14 cellular contexts compared by ENCODE assay signal in genomic region chrX:16628511-16628910, GRCh38. TPM values are rescaled to one million over a fixed set of nuclear protein-coding genes. Genes with fewer than 3 reads are reported as not detected.
DNase-seq lines count a peak whose midpoint lies in the region; ATAC-seq and TF ChIP-seq lines count a peak whose summit lies in the region.
"Not testable (repeated sequence)": the region's sequence is repeated elsewhere in the genome, so short reads cannot be mapped to it uniquely, and the experiment has no call there.
"Had no signal": no experiment of that assay in that cellular context is flagged by ENCODE, and none has a peak within 500 bp of the region (broad histone marks: within the 10 kb centered on the region; RNA-seq: fewer than 3 reads in every experiment).

No MANE protein-coding gene starts in this region.

- H3K9me2 ChIP-seq in GM23338 (ENCODE audit: insufficient read depth): not testable (repeated sequence)

- not testable (repeated sequence) for H4K20me1 ChIP-seq in GM23338 (replicated peaks; ENCODE audit: insufficient read depth); mammary epithelial cell (ENCODE audit: insufficient read depth, low read length); fibroblast of lung (ENCODE audit: control insufficient read depth, extremely low read depth, insufficient read depth, low read length); neural progenitor cell (ENCODE audit: low read depth)

- H3K4me3 Mint-ChIP-seq in GM23338: 0 out of 3 replicates have a peak overlapping the region, but pooled peaks have one; percentile 21
- H3K4me3 Mint-ChIP-seq in neural progenitor cell, type B pancreatic cell: not testable (repeated sequence)

- H3K27me3 ChIP-seq in GM23338 (ENCODE audit: insufficient read depth); mammary epithelial cell (ENCODE audit: insufficient read depth, low read length); fibroblast of lung (ENCODE audit: control insufficient read depth, insufficient read depth, low read length); iPS-18a (ENCODE audit: control insufficient read depth, insufficient read depth, low read length); neural progenitor cell: not testable (repeated sequence)

- intact Hi-C loops in mammary epithelial cell (cut with micrococcal nuclease): not testable (repeated sequence)

- BruUV-seq in mammary epithelial cell (replicated peaks; lab: Mats Ljungman, UMichigan): not testable (repeated sequence)

- H3K36me3 Mint-ChIP-seq in GM23338 (ENCODE audit: low read depth) (peaks cover 23% of the 10 kb centered on the region), neural progenitor cell (peaks cover 22% of the 10 kb centered on the region), type B pancreatic cell (peaks cover 33% of the 10 kb centered on the region)

- H3K9ac ChIP-seq in mammary epithelial cell (ENCODE audit: insufficient read depth, low read length); fibroblast of lung (ENCODE audit: insufficient read depth, low read length); iPS-18a (ENCODE audit: low read length); neural progenitor cell: not testable (repeated sequence)

- H3K79me2 ChIP-seq in GM23338 (replicated peaks; ENCODE audit: insufficient read depth); mammary epithelial cell (ENCODE audit: insufficient read depth, low read length); fibroblast of lung (ENCODE audit: control insufficient read depth, insufficient read depth, low read length); neural progenitor cell (ENCODE audit: low read depth): not testable (repeated sequence)

- H3K4me1 Mint-ChIP-seq in GM23338: peaks cover 20% of the 10 kb centered on the region
- peaks cover 18% of the 10 kb centered on the region for H3K4me1 Mint-ChIP-seq in neural progenitor cell
- H3K4me1 Mint-ChIP-seq in type B pancreatic cell (ENCODE audit: unreplicated experiment): peaks cover 16% of the 10 kb centered on the region

- in situ Hi-C loops in astrocyte of the cerebellum (cut with HindIII; ENCODE audit: low sequenced_read_pairs); mammary epithelial cell (cut with MboI; ENCODE audit: low sequenced_read_pairs in 2 of 2): not testable (repeated sequence)

- not testable (repeated sequence) for ATAC-seq in GM23338

- H2AFZ ChIP-seq in GM23338; mammary epithelial cell (ENCODE audit: low read depth, low read length); fibroblast of lung (ENCODE audit: low read length); neural progenitor cell (replicated peaks): not testable (repeated sequence)

- H3K4me2 ChIP-seq in GM23338 (0 out of 2 replicates have a peak overlapping the region, but pooled peaks have one; percentile 49), neural progenitor cell (peak overlapping the region; percentile 63)
- not testable (repeated sequence) for H3K4me2 ChIP-seq in mammary epithelial cell (ENCODE audit: insufficient read depth, low read depth, low read length); fibroblast of lung (ENCODE audit: extremely low read depth, insufficient read depth, low read length)

- peaks cover 13% of the 10 kb centered on the region for H3K4me1 ChIP-seq in GM23338 (ENCODE audit: insufficient read depth)
- H3K4me1 ChIP-seq in mammary epithelial cell (ENCODE audit: insufficient read depth, low read length); fibroblast of lung (ENCODE audit: control insufficient read depth, extremely low read depth, insufficient read depth, low read length): not testable (repeated sequence)
- H3K4me1 ChIP-seq in iPS-18a (ENCODE audit: control insufficient read depth, low read depth, low read length): peaks cover 22% of the 10 kb centered on the region
- peaks cover 23% of the 10 kb centered on the region for H3K4me1 ChIP-seq in neural progenitor cell

- CTCF ChIA-PET in mammary epithelial cell (lab: Charles Lee; ENCODE audit: low non-redundant PET): not testable (repeated sequence)

- H3K4me3 ChIP-seq in GM23338; astrocyte of the cerebellum (ENCODE audit: low read depth, low read length); mammary epithelial cell (replicated peaks in 1 of 3; ENCODE audit: insufficient read depth in 1 of 3, low read depth in 2 of 3, low read length in 3 of 3); fibroblast of lung (replicated peaks in 1 of 4; ENCODE audit: control extremely low read depth in 1 of 4, insufficient read depth in 1 of 4, low read depth in 3 of 4, low read length in 4 of 4); neural progenitor cell: not testable (repeated sequence)
- H3K4me3 ChIP-seq in iPS-18a (ENCODE audit: low read length): peak overlapping the region; percentile 6

- WGBS in mammary epithelial cell (ENCODE audit: low coverage, missing lambda C conversion rate): 67% methylated on average over 6 of the region's 6 CpGs

- H3K9me3 ChIP-seq in mammary epithelial cell (replicated peaks; ENCODE audit: insufficient read depth, low read length); fibroblast of lung (ENCODE audit: control insufficient read depth, insufficient read depth, low read depth, low read length); iPS-18a (ENCODE audit: control insufficient read depth, low read depth, low read length); neural progenitor cell (ENCODE audit: low read depth): not testable (repeated sequence)

- H3K9me3 Mint-ChIP-seq in GM23338, neural progenitor cell, type B pancreatic cell: not testable (repeated sequence)

- not testable (repeated sequence) for H3K27ac Mint-ChIP-seq in GM23338, neural progenitor cell
- H3K27ac Mint-ChIP-seq in type B pancreatic cell: peak overlapping the region; percentile 47

- not testable (repeated sequence) for H3F3A ChIP-seq in GM23338 (replicated peaks; ENCODE audit: low read depth)
- peaks cover 37% of the 10 kb centered on the region for H3F3A ChIP-seq in neural progenitor cell (ENCODE audit: low read depth)

- not testable (repeated sequence) for TF ChIP-seq CTCF in GM23338 (conservative IDR thresholded peaks at IDR 0.05; ENCODE audit: low read depth in 2 of 2); astrocyte of the cerebellum (IDR thresholded peaks at IDR 0.05; ENCODE audit: low read depth, low read length, missing control alignments); mammary epithelial cell (conservative IDR thresholded peaks at IDR 0.05 in 1 of 2, IDR thresholded peaks at IDR 0.05 in 1 of 2; ENCODE audit: extremely low read depth in 1 of 2, insufficient read depth in 1 of 2, low read depth in 1 of 2, low read length in 2 of 2); fibroblast of lung (conservative IDR thresholded peaks at IDR 0.05 in 1 of 2, IDR thresholded peaks at IDR 0.05 in 1 of 2; ENCODE audit: low read depth in 1 of 2, low read length in 2 of 2); neural progenitor cell (IDR thresholded peaks at IDR 0.05); type B pancreatic cell (conservative IDR thresholded peaks at IDR 0.05)

- not testable (repeated sequence) for H3K27ac ChIP-seq in GM23338 (ENCODE audit: low read depth); mammary epithelial cell (ENCODE audit: insufficient read depth, low read depth, low read length); fibroblast of lung (ENCODE audit: insufficient read depth, low read length); iPS-18a (ENCODE audit: low read length)
- H3K27ac ChIP-seq in neural progenitor cell: peak overlapping the region; percentile 61

- peaks cover 11% of the 10 kb centered on the region for H3K27me3 Mint-ChIP-seq in GM23338 (ENCODE audit: insufficient read depth, low read depth, poor library complexity)
- not testable (repeated sequence) for H3K27me3 Mint-ChIP-seq in neural progenitor cell (ENCODE audit: insufficient read depth, low read depth); type B pancreatic cell

- H3K36me3 ChIP-seq in GM23338 (ENCODE audit: insufficient read depth); mammary epithelial cell (ENCODE audit: insufficient read depth, low read length); fibroblast of lung (ENCODE audit: control insufficient read depth, insufficient read depth, low read length); iPS-18a (ENCODE audit: control insufficient read depth, low read depth, low read length); neural progenitor cell: not testable (repeated sequence)

- not testable (repeated sequence) for DNase-seq in GM23338 (ENCODE audit: low spot score); neural progenitor cell (ENCODE audit: low spot score); type B pancreatic cell (ENCODE audit: extremely low spot score, unreplicated experiment)
- DNase-seq in NCI-H226: peak; percentile 22
- DNase-seq in astrocyte of the cerebellum (ENCODE audit: low read depth): peak; percentile 49
- peak; percentile 45 for DNase-seq in mammary epithelial cell
- DNase-seq in fibroblast of lung (ENCODE audit: low read depth in 2 of 2): peak; percentile 29 to 76

- dilution Hi-C loops in mammary epithelial cell (cut with HindIII; ENCODE audit: low sequenced_read_pairs): not testable (repeated sequence)

RNA-seq across cellular contexts. Expression of gene S100G, which starts 21.4 kb away (rescaled TPM):
- total RNA-seq in GM23338 (2014; rRNA removed; shearing (Covaris generic)): not detected in 2 replicates
- not detected in 2 replicates for polyA plus RNA-seq in GM23338 (2016; fragmentation: Nextera tagmentation; extraction: Ambion mirVana)
- total RNA-seq in mammary epithelial cell: not detected
- not detected for polyA plus RNA-seq in mammary epithelial cell
- not detected for polyA minus RNA-seq in mammary epithelial cell
- total RNA-seq in fibroblast of lung: not detected in 2 replicates
- polyA plus RNA-seq in fibroblast of lung: not detected in 2 replicates
- polyA plus RNA-seq in fibroblast of lung (2012): not detected in 2 replicates
- not detected in 2 replicates for polyA minus RNA-seq in fibroblast of lung (ENCODE audit: low replicate concordance)
- not detected in 2 replicates for total RNA-seq in neural progenitor cell (ENCODE audit: low replicate concordance)
- total RNA-seq in type B pancreatic cell (ENCODE audit: low replicate concordance): 5.5 and 30.8 TPM in 2 replicates
- total RNA-seq: Caco-2; CD4-positive, alpha-beta memory T cell; GM12878; H7; HFFc6; PC-9 had no signal
- polyA plus RNA-seq: CD4-positive, alpha-beta memory T cell; GM12878 had no signal
